Comparison of ENCODE assay signal across 10 cellular contexts in the genomic region with DNA sequence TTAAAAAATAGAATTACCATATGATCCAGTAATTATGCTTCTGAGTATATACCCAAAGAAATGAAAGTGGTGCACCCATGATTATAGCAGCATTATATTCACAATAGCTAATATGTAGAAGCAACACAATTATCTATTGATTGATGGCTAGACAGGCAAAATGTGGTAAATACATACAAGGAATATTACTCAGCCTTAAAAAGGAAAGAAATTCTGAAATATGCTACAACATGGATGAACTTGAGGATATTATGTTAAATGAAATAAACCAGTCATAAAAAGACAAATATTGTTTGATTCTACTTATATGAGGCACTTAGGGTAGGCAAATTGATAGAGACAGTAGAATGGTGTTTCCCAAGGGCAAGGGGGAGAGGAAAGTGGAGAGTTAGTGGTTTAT.
"Had no signal": no experiment of that assay in that cellular context is flagged by ENCODE, and none has a peak within 500 bp of the region (broad histone marks: within the 10 kb centered on the region; RNA-seq: fewer than 3 reads in every experiment).

No MANE protein-coding gene starts in this region.

- H3K36me3 ChIP-seq: HAP-1 had no signal

- DNase-seq: GM23248, GOT3, H7, H9, HCEC 1CT, HFFc6 had no signal

- H3K27ac ChIP-seq: GM23248 had no signal

- H3K4me1 ChIP-seq: HAP-1 had no signal

- H3K9me3 ChIP-seq: HAP-1 had no signal

- FAIRE-seq: H1, H54 had no signal

- H3K4me3 ChIP-seq: GM23248, GM23338, HAP-1 had no signal
